Comparison of ENCODE assay signal across 29 cellular contexts in the genomic region with DNA sequence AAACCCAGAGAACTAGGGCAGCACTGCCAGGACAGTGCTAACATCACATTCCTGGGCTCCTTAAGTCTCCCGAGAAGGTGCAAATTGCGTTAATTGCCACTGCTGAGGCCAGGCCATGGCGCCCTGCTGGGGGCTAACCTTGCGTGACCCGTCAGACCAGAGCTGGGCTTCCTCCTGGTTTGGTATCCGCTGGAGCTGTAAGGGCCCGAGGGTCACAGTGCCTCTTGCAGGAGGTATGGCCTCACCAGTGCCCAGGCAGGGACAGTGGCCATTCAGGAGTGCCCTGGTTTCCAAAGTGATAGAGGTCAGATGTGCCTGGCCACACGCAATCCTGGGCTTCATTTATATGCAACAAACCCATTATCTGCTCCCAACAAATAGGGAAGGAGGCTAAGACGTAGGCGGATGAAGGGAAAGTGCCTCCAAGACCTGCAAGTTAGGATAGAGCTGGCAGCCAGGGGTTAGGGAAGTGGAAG.
"Had no signal": no experiment of that assay in that cellular context is flagged by ENCODE, and none has a peak within 500 bp of the region (broad histone marks: within the 10 kb centered on the region; RNA-seq: fewer than 3 reads in every experiment).

No MANE protein-coding gene starts in this region.

- H3K9me3 Mint-ChIP-seq: activated B cell treated with CpG ODN at 0.5 μM for 24 hours; activated CD4-positive, alpha-beta memory T cell treated with anti-CD3 and anti-CD28 coated beads for 36 hours; activated naive CD4-positive, alpha-beta T cell treated with anti-CD3 and anti-CD28 coated beads for 36 hours; activated T-helper 17 cell treated with anti-CD3 and anti-CD28 coated beads, Interleukin-2, amount 50 U/mL, for 72 hours had no signal

- H3K27me3 ChIP-seq: cardiac muscle cell, SJSA1 had no signal

- ATAC-seq: activated T-helper 17 cell treated with anti-CD3 and anti-CD28 coated beads, Interleukin-2, amount 50 U/mL, for 72 hours; Panc1; SK-N-SH treated with all-trans-retinoic acid at 6 μM for 48 hours; T-helper 17 cell had no signal

- DNase-seq: activated B cell treated with CpG ODN at 0.5 μM for 24 hours; activated CD4-positive, alpha-beta memory T cell treated with anti-CD3 and anti-CD28 coated beads for 36 hours; activated CD4-positive, alpha-beta T cell treated with anti-CD3 and anti-CD28 coated beads, Interleukin-2, amount 10 ng/mL, durations not matched to agents 7 days and 5 days; activated CD8-positive, alpha-beta memory T cell treated with anti-CD3 and anti-CD28 coated beads for 24 hours; activated gamma-delta T cell; activated naive CD4-positive, alpha-beta T cell treated with anti-CD3 and anti-CD28 coated beads for 36 hours; activated T-cell treated with anti-CD3 and anti-CD28 coated beads, Interleukin-2, amount 50 U/mL, for 48 hours; amygdala; KG1; NCI-H1092; NCI-H1417; NCI-H1930; NCI-H2171 treated with DMSO at 0.1 percent for 48 hours; NCI-H226; NCI-H510A; NCI-H526 treated with DMSO at 0.1 percent for 48 hours; NK-92 treated with Interleukin-12 subunit alpha and Interleukin-12 subunit beta, amount 100 ng/mL, for 24 hours; OCI-M1; SHP77; SW 1271; T-helper 17 cell; T-helper 9 cell had no signal

- H3K27ac ChIP-seq: cardiac muscle cell, SJSA1 had no signal

- H3K36me3 Mint-ChIP-seq: activated CD4-positive, alpha-beta memory T cell treated with anti-CD3 and anti-CD28 coated beads for 36 hours; activated naive CD8-positive, alpha-beta T cell; brain had no signal

- H3K4me3 Mint-ChIP-seq: activated B cell treated with CpG ODN at 0.5 μM for 24 hours; activated CD4-positive, alpha-beta memory T cell treated with anti-CD3 and anti-CD28 coated beads for 36 hours; activated CD4-positive, alpha-beta T cell treated with anti-CD3 and anti-CD28 coated beads, Interleukin-2, amount 10 ng/mL, durations not matched to agents 7 days and 5 days; activated naive CD4-positive, alpha-beta T cell treated with anti-CD3 and anti-CD28 coated beads for 36 hours; activated naive CD8-positive, alpha-beta T cell; activated T-helper 17 cell treated with anti-CD3 and anti-CD28 coated beads, Interleukin-2, amount 50 U/mL, for 72 hours; brain; T-helper 17 cell had no signal

- H3K27ac Mint-ChIP-seq: activated CD4-positive, alpha-beta memory T cell treated with anti-CD3 and anti-CD28 coated beads for 36 hours; activated CD4-positive, alpha-beta T cell treated with anti-CD3 and anti-CD28 coated beads, Interleukin-2, amount 10 ng/mL, durations not matched to agents 7 days and 5 days; activated naive CD4-positive, alpha-beta T cell treated with anti-CD3 and anti-CD28 coated beads for 36 hours; activated naive CD8-positive, alpha-beta T cell; activated T-helper 17 cell treated with anti-CD3 and anti-CD28 coated beads, Interleukin-2, amount 50 U/mL, for 72 hours; brain; T-helper 17 cell had no signal

- H3K4me3 ChIP-seq: cardiac muscle cell, SJSA1 had no signal

- H3K4me1 Mint-ChIP-seq: activated B cell treated with CpG ODN at 0.5 μM for 24 hours, brain had no signal

- H3K9me3 ChIP-seq: SJSA1 had no signal

- H3K36me3 ChIP-seq: cardiac muscle cell, SJSA1 had no signal
